11 cellular contexts compared by ENCODE assay signal in the genomic region with DNA sequence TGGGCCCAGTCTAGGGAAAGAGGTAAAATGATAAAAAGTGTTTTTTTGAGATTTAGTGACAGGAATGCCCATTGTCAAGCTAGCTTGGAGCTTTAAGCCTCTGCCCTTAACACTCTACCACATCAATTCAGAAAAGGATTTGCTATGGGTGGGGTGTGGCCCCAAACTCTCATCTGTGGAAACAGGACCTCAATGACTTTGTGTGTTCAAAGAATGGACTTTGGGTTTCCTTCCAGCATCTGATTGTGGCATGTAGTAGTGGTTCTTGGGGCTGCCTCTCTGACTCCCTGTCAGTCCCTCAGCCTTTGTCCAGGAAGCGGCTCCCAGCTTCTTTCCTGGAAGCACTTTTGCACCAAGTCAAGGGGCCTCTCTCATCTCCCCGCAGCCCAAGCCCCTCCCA. TPM values are rescaled to one million over a fixed set of nuclear protein-coding genes. Genes with fewer than 3 reads are reported as not detected.
DNase-seq lines count a peak whose midpoint lies in the region; ATAC-seq lines count a peak whose summit lies in the region.
"Had no signal": no experiment of that assay in that cellular context is flagged by ENCODE, and none has a peak within 500 bp of the region (broad histone marks: within the 10 kb centered on the region; RNA-seq: fewer than 3 reads in every experiment).

No MANE protein-coding gene starts in this region.

- ATAC-seq in activated T-cell treated with anti-CD3 and anti-CD28 coated beads, Interleukin-2, amount 50 U/mL, for 72 hours (replicated peaks in 1 of 2) = peak; percentile 16 to 21
- peak; percentile 2 for ATAC-seq in HG03280 (IDR thresholded peaks at IDR 0.05; ENCODE audit: unreplicated experiment)

- H3K27ac Mint-ChIP-seq in activated T-cell treated with anti-CD3 and anti-CD28 coated beads, Interleukin-2, amount 50 U/mL, for 72 hours = peak overlapping the region; percentile 62

- no peak overlapping the region for H3K4me3 ChIP-seq in adipocyte (ENCODE audit: low read length)
- H3K4me3 ChIP-seq: thoracic aorta had no signal

- H3K36me3 ChIP-seq in adipocyte (ENCODE audit: control insufficient read depth, insufficient read depth, low read length, severe bottlenecking) = no peaks in the 10 kb centered on the region
- H3K36me3 ChIP-seq: thoracic aorta had no signal

- no peaks in the 10 kb centered on the region for H3K27me3 ChIP-seq in adipocyte (replicated peaks; ENCODE audit: control insufficient read depth, insufficient read depth, low read length)

- H3K27ac ChIP-seq in substantia nigra (ENCODE audit: low read depth, low read length, poor library complexity, severe bottlenecking) = peak overlapping the region; percentile 2
- H3K27ac ChIP-seq: thoracic aorta, VCaP had no signal

- peaks cover 0 to 1% of the 10 kb centered on the region in 2 donors for H3K36me3 Mint-ChIP-seq in activated T-cell treated with anti-CD3 and anti-CD28 coated beads, Interleukin-2, amount 50 U/mL, for 72 hours (ENCODE audit: insufficient read depth in 2 of 2)

- peak overlapping the region; percentile 45 to 86 for H3K4me3 Mint-ChIP-seq in activated T-cell treated with anti-CD3 and anti-CD28 coated beads, Interleukin-2, amount 50 U/mL, for 72 hours

- no peaks in the 10 kb centered on the region for H3K9me3 Mint-ChIP-seq in activated T-cell treated with anti-CD3 and anti-CD28 coated beads, Interleukin-2, amount 50 U/mL, for 72 hours

- peak overlapping the region; percentile 14 for H3K9ac ChIP-seq in adipocyte (ENCODE audit: low read length)

- DNase-seq in activated T-cell treated with anti-CD3 and anti-CD28 coated beads, Interleukin-2, amount 50 U/mL, for 72 hours = no peak
- no peak for DNase-seq in activated T-cell treated with anti-CD3 and anti-CD28 coated beads, Interleukin-2, amount 50 U/mL, for 48 hours
- DNase-seq in adipocyte (ENCODE audit: low read depth) (no peak), substantia nigra (lab: John Stamatoyannopoulos, UW) (no peak), foreskin melanocyte (no peak), superior temporal gyrus (ENCODE audit: extremely low spot score) (no peak)
- no peak for DNase-seq in stimulated activated naive CD4-positive, alpha-beta T cell (lab: John Stamatoyannopoulos, UW)
- DNase-seq: activated naive CD4-positive, alpha-beta T cell treated with Interleukin-2 at 50 U/mL for 16 hours had no signal

- peaks cover 69% of the 10 kb centered on the region for H3K4me1 Mint-ChIP-seq in activated T-cell treated with anti-CD3 and anti-CD28 coated beads, Interleukin-2, amount 50 U/mL, for 72 hours (ENCODE audit: low read depth)

- H3K4me1 ChIP-seq in adipocyte (ENCODE audit: control insufficient read depth, insufficient read depth, low read length) = peaks cover 54% of the 10 kb centered on the region

- no peaks in the 10 kb centered on the region for H3K27me3 Mint-ChIP-seq in activated T-cell treated with anti-CD3 and anti-CD28 coated beads, Interleukin-2, amount 50 U/mL, for 72 hours (ENCODE audit: low read depth)

- H3K9me3 ChIP-seq in adipocyte (ENCODE audit: control insufficient read depth, low read length) = no peaks in the 10 kb centered on the region
- H3K9me3 ChIP-seq: thoracic aorta had no signal

RNA-seq across cellular contexts. Expression of a gene that starts 56.1 kb away (rescaled TPM):
- 100 to 1,000 TPM; 248 to 315 TPM for total RNA-seq in activated T-cell treated with anti-CD3 and anti-CD28 coated beads, Interleukin-2, amount 50 U/mL, for 72 hours
